Comparison of ENCODE assay signal across 10 cellular contexts in the genomic region with DNA sequence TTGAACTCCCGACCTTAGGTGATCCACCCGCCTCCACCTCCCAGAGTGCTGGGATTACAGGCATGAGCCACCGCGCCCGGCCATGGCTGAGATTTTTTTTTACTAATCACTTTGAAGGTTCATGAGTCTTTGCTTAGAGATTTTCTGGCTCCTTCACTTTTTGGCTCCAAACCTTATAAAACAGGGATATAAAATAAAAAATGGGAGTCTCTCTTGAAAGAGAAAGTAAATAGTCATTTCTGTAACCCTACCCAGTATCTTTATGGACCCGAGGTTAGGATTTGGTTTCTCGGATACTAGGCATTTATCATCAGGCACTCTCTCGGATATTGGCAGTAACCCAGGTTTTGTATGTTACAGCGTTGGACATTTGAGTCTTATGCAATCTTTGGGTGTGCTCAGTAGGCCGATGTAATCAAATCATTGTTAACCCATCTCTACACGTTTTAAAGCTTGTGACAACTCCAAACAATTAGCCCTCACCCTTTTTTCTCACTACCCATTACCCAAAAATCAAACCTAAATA. TPM values are rescaled to one million over a fixed set of nuclear protein-coding genes. Genes with fewer than 3 reads are reported as not detected.
A peak's percentile ranks its signal among the peaks of the same experiment; 100 is the strongest.
DNase-seq lines count a peak whose midpoint lies in the region; ATAC-seq and TF ChIP-seq lines count a peak whose summit lies in the region.
"Had no signal": no experiment of that assay in that cellular context is flagged by ENCODE, and none has a peak within 500 bp of the region (broad histone marks: within the 10 kb centered on the region; RNA-seq: fewer than 3 reads in every experiment).

No MANE protein-coding gene starts in this region.

- H2BK120ac ChIP-seq in neuronal stem cell (ENCODE audit: low read depth, low read length) = no peak overlapping the region

- no peak for ATAC-seq in GM21786 (IDR thresholded peaks at IDR 0.05; ENCODE audit: unreplicated experiment)
- no peak for ATAC-seq in natural killer cell treated with Interleukin-12 subunit alpha and Interleukin-12 subunit beta and Interleukin-15 and Interleukin-18, amount 100 ng/mL, for 72 hours

- peak overlapping the region in 2 of 3 experiments; percentile 76 to 83 for H3K27ac Mint-ChIP-seq in nephron
- no peak overlapping the region for H3K27ac Mint-ChIP-seq in natural killer cell treated with Interleukin-12 subunit alpha and Interleukin-12 subunit beta and Interleukin-15 and Interleukin-18, amount 100 ng/mL, for 72 hours
- H3K27ac Mint-ChIP-seq: activated naive CD8-positive, alpha-beta T cell treated with anti-CD3 and anti-CD28 coated beads, Interleukin-2, amount 10 ng/mL, durations not matched to agents 7 days and 5 days had no signal

- H3K23ac ChIP-seq in neuronal stem cell (ENCODE audit: low read depth, low read length, poor library complexity) = no peak overlapping the region

- H3K27ac ChIP-seq in epithelial cell of prostate = peak overlapping the region; percentile 46
- H3K27ac ChIP-seq in neuronal stem cell (replicated peaks; ENCODE audit: low read length) = no peak overlapping the region
- H3K27ac ChIP-seq: SJSA1 had no signal

- no CpG with 5 or more reads among the region's 11 CpGs for WGBS in neuronal stem cell (ENCODE audit: extremely low coverage in 2 of 2, insufficient read length in 2 of 2, insufficient replicate concordance in 1 of 2), 2 donors

- H3K4me1 Mint-ChIP-seq in nephron = peaks cover 43% of the 10 kb centered on the region
- H3K4me1 Mint-ChIP-seq in natural killer cell treated with Interleukin-12 subunit alpha and Interleukin-12 subunit beta and Interleukin-15 and Interleukin-18, amount 100 ng/mL, for 72 hours (ENCODE audit: low read depth in 2 of 2) = no peaks in the 10 kb centered on the region

- no peak overlapping the region for H3K9ac ChIP-seq in neuronal stem cell (ENCODE audit: low read depth, low read length, poor library complexity)

- H3K9me3 ChIP-seq in neuronal stem cell (replicated peaks in 1 of 2; ENCODE audit: control insufficient read depth in 2 of 2, insufficient read depth in 1 of 2, low read depth in 1 of 2, low read length in 2 of 2) = no peaks in the 10 kb centered on the region
- H3K9me3 ChIP-seq: SJSA1 had no signal

- H3K4me3 Mint-ChIP-seq in nephron = peak overlapping the region in 1 of 3 experiments; percentile 41
- no peak overlapping the region for H3K4me3 Mint-ChIP-seq in natural killer cell treated with Interleukin-12 subunit alpha and Interleukin-12 subunit beta and Interleukin-15 and Interleukin-18, amount 100 ng/mL, for 72 hours
- H3K4me3 Mint-ChIP-seq: activated naive CD8-positive, alpha-beta T cell treated with anti-CD3 and anti-CD28 coated beads, Interleukin-2, amount 10 ng/mL, durations not matched to agents 7 days and 5 days had no signal

- peaks cover 0 to 4% of the 10 kb centered on the region in 2 donors for H3K4me1 ChIP-seq in neuronal stem cell (ENCODE audit: control insufficient read depth in 2 of 2, insufficient read depth in 1 of 2, low read depth in 1 of 2, low read length in 2 of 2)

- H3K79me1 ChIP-seq in neuronal stem cell (ENCODE audit: low read depth, low read length) = no peaks in the 10 kb centered on the region

- H4K8ac ChIP-seq in neuronal stem cell (ENCODE audit: low read depth, low read length) = no peak overlapping the region

- no peak overlapping the region for H2AK5ac ChIP-seq in neuronal stem cell (ENCODE audit: low read depth, low read length)

- no peaks in the 10 kb centered on the region for H3K27me3 ChIP-seq in neuronal stem cell (ENCODE audit: control insufficient read depth in 3 of 3, insufficient read depth in 3 of 3, low read depth in 1 of 3, low read length in 3 of 3)
- H3K27me3 ChIP-seq: SJSA1 had no signal

- H3K27me3 Mint-ChIP-seq in nephron (ENCODE audit: low read depth) = no peaks in the 10 kb centered on the region
- peaks cover 3 to 7% of the 10 kb centered on the region in 2 donors for H3K27me3 Mint-ChIP-seq in natural killer cell treated with Interleukin-12 subunit alpha and Interleukin-12 subunit beta and Interleukin-15 and Interleukin-18, amount 100 ng/mL, for 72 hours
- H3K27me3 Mint-ChIP-seq: activated naive CD8-positive, alpha-beta T cell treated with anti-CD3 and anti-CD28 coated beads, Interleukin-2, amount 10 ng/mL, durations not matched to agents 7 days and 5 days had no signal

- no peaks in the 10 kb centered on the region for H3K36me3 Mint-ChIP-seq in nephron (ENCODE audit: low read depth)
- no peaks in the 10 kb centered on the region for H3K36me3 Mint-ChIP-seq in natural killer cell treated with Interleukin-12 subunit alpha and Interleukin-12 subunit beta and Interleukin-15 and Interleukin-18, amount 100 ng/mL, for 72 hours
- H3K36me3 Mint-ChIP-seq: activated naive CD8-positive, alpha-beta T cell treated with anti-CD3 and anti-CD28 coated beads, Interleukin-2, amount 10 ng/mL, durations not matched to agents 7 days and 5 days had no signal

- DNase-seq in DMS153 (lab: John Stamatoyannopoulos, UW) (peak; percentile 43), NCI-H2107 treated with DMSO at 0.1 percent for 48 hours (lab: John Stamatoyannopoulos, UW; ENCODE audit: unreplicated experiment) (peak; percentile 86), epithelial cell of prostate (ENCODE audit: low read depth, low spot score) (peak; percentile 45), neuronal stem cell (ENCODE audit: low spot score) (no peak), NCI-H526 treated with DMSO at 0.1 percent for 48 hours (lab: John Stamatoyannopoulos, UW) (no peak)
- DNase-seq in natural killer cell treated with Interleukin-12 subunit alpha and Interleukin-12 subunit beta and Interleukin-15 and Interleukin-18, amount 100 ng/mL, for 72 hours (ENCODE audit: low spot score) = no peak
- DNase-seq: activated naive CD8-positive, alpha-beta T cell treated with anti-CD3 and anti-CD28 coated beads, Interleukin-2, amount 10 ng/mL, durations not matched to agents 7 days and 5 days had no signal

- H2BK12ac ChIP-seq in neuronal stem cell (ENCODE audit: low read length) = no peak overlapping the region

- H2BK15ac ChIP-seq in neuronal stem cell (ENCODE audit: low read length) = no peak overlapping the region

- no peak overlapping the region for H2AFZ ChIP-seq in neuronal stem cell (ENCODE audit: low read length)

- H3K14ac ChIP-seq in neuronal stem cell (ENCODE audit: low read length) = no peak overlapping the region

- no peak overlapping the region for H2BK5ac ChIP-seq in neuronal stem cell (ENCODE audit: low read length)

- H3K4me3 ChIP-seq in neuronal stem cell (ENCODE audit: low read length in 2 of 2) = no peak overlapping the region
- H3K4me3 ChIP-seq: SJSA1 had no signal

- H3K9me3 Mint-ChIP-seq in nephron = no peaks in the 10 kb centered on the region
- no peaks in the 10 kb centered on the region for H3K9me3 Mint-ChIP-seq in natural killer cell treated with Interleukin-12 subunit alpha and Interleukin-12 subunit beta and Interleukin-15 and Interleukin-18, amount 100 ng/mL, for 72 hours
- H3K9me3 Mint-ChIP-seq: activated naive CD8-positive, alpha-beta T cell treated with anti-CD3 and anti-CD28 coated beads, Interleukin-2, amount 10 ng/mL, durations not matched to agents 7 days and 5 days had no signal

- no peak overlapping the region for H3K18ac ChIP-seq in neuronal stem cell (ENCODE audit: low read length)

- no peaks in the 10 kb centered on the region for H3K36me3 ChIP-seq in neuronal stem cell (replicated peaks in 1 of 2; ENCODE audit: control insufficient read depth in 2 of 2, insufficient read depth in 2 of 2, low read length in 2 of 2)
- H3K36me3 ChIP-seq: SJSA1 had no signal

- H3K4me2 ChIP-seq in neuronal stem cell (ENCODE audit: insufficient read depth, low read length, poor library complexity, severe bottlenecking) = no peak overlapping the region

- H3K4ac ChIP-seq in neuronal stem cell (ENCODE audit: low read length) = no peak overlapping the region

- no peak for TF ChIP-seq CTCF in nephron (IDR thresholded peaks at IDR 0.05; ENCODE audit: unreplicated experiment in 3 of 3)

- no peak overlapping the region for H4K91ac ChIP-seq in neuronal stem cell (ENCODE audit: low read depth, low read length, poor library complexity)

RNA-seq across cellular contexts. Expression of a gene that starts 25.3 kb away (rescaled TPM):
- 33.7 TPM for polyA plus RNA-seq in neuronal stem cell (2013, experiment 1 of 2)
- 32.9 TPM for polyA plus RNA-seq in neuronal stem cell (2013, experiment 2 of 2)
- 1 to 10 TPM; 4.0 to 8.1 TPM for total RNA-seq in natural killer cell treated with Interleukin-12 subunit alpha and Interleukin-12 subunit beta and Interleukin-15 and Interleukin-18, amount 100 ng/mL, for 72 hours

Comparison
In these comparisons a context has a peak if more than half of its experiments do, and no peak if none do; other contexts are left out.
1. DNase-seq: peak in DMS153 (single experiment), NCI-H2107 treated with DMSO at 0.1 percent for 48 hours (single experiment) and epithelial cell of prostate (single experiment); none in neuronal stem cell (single experiment), NCI-H526 treated with DMSO at 0.1 percent for 48 hours (single experiment) and natural killer cell treated with Interleukin-12 subunit alpha and Interleukin-12 subunit beta and Interleukin-15 and Interleukin-18, amount 100 ng/mL, for 72 hours (single experiment).
2. H3K27ac Mint-ChIP-seq: peak in nephron (2 of 3); none in natural killer cell treated with Interleukin-12 subunit alpha and Interleukin-12 subunit beta and Interleukin-15 and Interleukin-18, amount 100 ng/mL, for 72 hours (0 of 2).